ENCODE assay signal across 18 cellular contexts in the genomic region with DNA sequence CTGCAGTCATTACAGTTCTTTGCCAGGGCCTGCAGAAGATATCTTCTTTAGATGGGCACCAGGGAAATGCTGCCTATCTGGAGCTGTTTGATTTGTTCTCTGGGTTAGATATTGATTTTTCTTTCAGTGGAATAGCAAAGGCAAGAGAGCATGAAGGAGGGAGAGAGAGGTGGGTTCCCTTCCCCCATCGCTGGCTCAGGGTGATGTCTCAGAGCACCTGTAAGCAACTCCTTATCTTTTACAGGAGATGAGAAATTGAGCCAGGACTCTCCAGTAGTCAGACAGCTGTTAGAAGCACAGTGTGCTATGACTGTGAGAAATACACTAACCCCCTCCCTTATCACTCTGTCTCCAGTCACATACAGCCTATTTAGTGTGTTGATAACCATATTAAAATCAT.
DNase-seq lines count a peak whose midpoint lies in the region; ATAC-seq and TF ChIP-seq lines count a peak whose summit lies in the region.
"Had no signal": no experiment of that assay in that cellular context is flagged by ENCODE, and none has a peak within 500 bp of the region (broad histone marks: within the 10 kb centered on the region; RNA-seq: fewer than 3 reads in every experiment).

No MANE protein-coding gene starts in this region.

- peaks cover 0 to 2% of the 10 kb centered on the region in 2 experiments; a peak in 2 of 4 replicates for H3K4me1 ChIP-seq in SK-N-SH (ENCODE audit: control insufficient read depth in 1 of 2, insufficient read depth in 2 of 2, low read depth in 1 of 2, low read length in 1 of 2)
- H3K4me1 ChIP-seq in esophagus muscularis mucosa, result no peaks in the 10 kb centered on the region
- H3K4me1 ChIP-seq: BLaER1 treated with 17β-estradiol and CSF1 and Interleukin-3, amounts not matched to agents 10 nM and 100 nM had no signal

- WGBS in SK-N-SH (ENCODE audit: low lambda C conversion rate), result 58% methylated on average over 1 of the region's 1 CpG
- WGBS in esophagus muscularis mucosa, result 100% methylated on average over 1 of the region's 1 CpG

- no peak for TF ChIP-seq POLR2A in esophagus muscularis mucosa (IDR thresholded peaks at IDR 0.05; ENCODE audit: low read depth)

- no peak for TF ChIP-seq CTCF in SK-N-SH (IDR thresholded peaks at IDR 0.05)
- TF ChIP-seq CTCF in esophagus muscularis mucosa (IDR thresholded peaks at IDR 0.05), result no peak

- no peak overlapping the region for H3K4me2 ChIP-seq in SK-N-SH
- H3K4me2 ChIP-seq: BLaER1 treated with 17β-estradiol and CSF1 and Interleukin-3, amounts not matched to agents 10 nM and 100 nM had no signal

- no peak overlapping the region for H2AFZ ChIP-seq in SK-N-SH (ENCODE audit: low read depth)

- no peak overlapping the region for H3K9ac ChIP-seq in SK-N-SH
- H3K9ac ChIP-seq: BLaER1 treated with 17β-estradiol and CSF1 and Interleukin-3, amounts not matched to agents 10 nM and 100 nM had no signal

- H3F3A ChIP-seq in SK-N-SH (replicated peaks; ENCODE audit: insufficient read depth), result no peaks in the 10 kb centered on the region

- ATAC-seq in SK-N-SH treated with all-trans-retinoic acid at 6 μM for 48 hours, result no peak
- ATAC-seq: CD8-positive, alpha-beta T cell; GM12878; HepG2 had no signal

- POLR2A ChIA-PET in SK-N-SH (lab: Yijun Ruan, JAX), result no interaction called here

- no peak overlapping the region for H3K27ac ChIP-seq in SK-N-SH (ENCODE audit: low read depth in 2 of 2, low read length in 1 of 2)
- no peak overlapping the region for H3K27ac ChIP-seq in esophagus muscularis mucosa (replicated peaks in 1 of 4)
- H3K27ac ChIP-seq: BLaER1 treated with 17β-estradiol and CSF1 and Interleukin-3, amounts not matched to agents 10 nM and 100 nM had no signal

- no peaks in the 10 kb centered on the region for H3K9me2 ChIP-seq in SK-N-SH

- H3K79me2 ChIP-seq in SK-N-SH (ENCODE audit: insufficient read depth), result no peaks in the 10 kb centered on the region

- H3K36me3 ChIP-seq in SK-N-SH (replicated peaks in 1 of 2; ENCODE audit: control insufficient read depth in 1 of 2, insufficient read depth in 2 of 2, low read length in 1 of 2) (no peaks in the 10 kb centered on the region), esophagus muscularis mucosa (no peaks in the 10 kb centered on the region)
- H3K36me3 ChIP-seq: BLaER1 treated with 17β-estradiol and CSF1 and Interleukin-3, amounts not matched to agents 10 nM and 100 nM had no signal

- intact Hi-C loops in esophagus muscularis mucosa (cut with DNase I), result no loop called here

- H3K9me3 ChIP-seq in SK-N-SH (no peaks in the 10 kb centered on the region), esophagus muscularis mucosa (no peaks in the 10 kb centered on the region)
- H3K9me3 ChIP-seq: BLaER1 treated with 17β-estradiol and CSF1 and Interleukin-3, amounts not matched to agents 10 nM and 100 nM had no signal

- no peaks in the 10 kb centered on the region for H4K20me1 ChIP-seq in SK-N-SH (ENCODE audit: insufficient read depth)
- H4K20me1 ChIP-seq: BLaER1 treated with 17β-estradiol and CSF1 and Interleukin-3, amounts not matched to agents 10 nM and 100 nM had no signal

- no peak for TF ChIP-seq EP300 in SK-N-SH (IDR thresholded peaks at IDR 0.05; ENCODE audit: borderline replicate concordance in 1 of 2, low read depth in 1 of 2, low read length in 1 of 2)
- no peak for TF ChIP-seq EP300 in esophagus muscularis mucosa (IDR thresholded peaks at IDR 0.05)

- H3K4me3 ChIP-seq in SK-N-SH (ENCODE audit: low read depth in 2 of 2, low read length in 1 of 2), result no peak overlapping the region
- H3K4me3 ChIP-seq in esophagus muscularis mucosa, result no peak overlapping the region
- H3K4me3 ChIP-seq: BLaER1 treated with 17β-estradiol and CSF1 and Interleukin-3, amounts not matched to agents 10 nM and 100 nM; GM12878 had no signal

- no peak for TF ChIP-seq RAD21 in SK-N-SH (IDR thresholded peaks at IDR 0.05; ENCODE audit: low read length)

- H3K27me3 ChIP-seq in SK-N-SH (ENCODE audit: insufficient read depth), result no peaks in the 10 kb centered on the region
- no peaks in the 10 kb centered on the region for H3K27me3 ChIP-seq in esophagus muscularis mucosa
- H3K27me3 ChIP-seq: BLaER1 treated with 17β-estradiol and CSF1 and Interleukin-3, amounts not matched to agents 10 nM and 100 nM had no signal

- DNase-seq in NCI-H2171 treated with DMSO at 0.1 percent for 48 hours (lab: John Stamatoyannopoulos, UW), result peak; percentile 13
- DNase-seq in NCI-H2171 (lab: John Stamatoyannopoulos, UW), result no peak
- peak; percentile 8 for DNase-seq in SK-N-SH
- peak; percentile 68 for DNase-seq in esophagus muscularis mucosa (ENCODE audit: extremely low spot score)
- no peak for DNase-seq in DMS153 (lab: John Stamatoyannopoulos, UW)
- DNase-seq in MV-4-11 (lab: John Stamatoyannopoulos, UW), result no peak
- no peak for DNase-seq in HUDEP-2 (lab: John Stamatoyannopoulos, UW; ENCODE audit: unreplicated experiment in 76 of 76)
- DNase-seq: 8988T; Calu3; CD8-positive, alpha-beta T cell; DMS53; DND-41; EL; H9 had no signal

- CTCF ChIA-PET in SK-N-SH (lab: Yijun Ruan, JAX), result interaction anchor here (1.6 kb wide), 1 partner anchor 55 kb away, joined by 3 read pairs; no protein-coding TSS in a partner anchor

TF ChIP-seq in SK-N-SH, 30 proteins besides CTCF, POLR2A, EP300 and RAD21 (continues in another document):
- TF ChIP-seq CHD2 (IDR thresholded peaks at IDR 0.05; ENCODE audit: low read length, partially characterized antibody) (no peak), ELF1 (IDR thresholded peaks at IDR 0.05) (no peak), SIN3A (IDR thresholded peaks at IDR 0.05; ENCODE audit: borderline replicate concordance, low read depth, low read length) (no peak), YY1 (IDR thresholded peaks at IDR 0.05; ENCODE audit: low read depth) (no peak), NRF1 (IDR thresholded peaks at IDR 0.05; ENCODE audit: low read depth, low read length) (no peak), NFIC (IDR thresholded peaks at IDR 0.05; ENCODE audit: borderline replicate concordance) (no peak), POLR2AphosphoS5 (IDR thresholded peaks at IDR 0.05; ENCODE audit: low read depth, low read length) (no peak), SMC3 (IDR thresholded peaks at IDR 0.05; ENCODE audit: low read depth, low read length) (no peak)
- TF ChIP-seq, protein P1, sequence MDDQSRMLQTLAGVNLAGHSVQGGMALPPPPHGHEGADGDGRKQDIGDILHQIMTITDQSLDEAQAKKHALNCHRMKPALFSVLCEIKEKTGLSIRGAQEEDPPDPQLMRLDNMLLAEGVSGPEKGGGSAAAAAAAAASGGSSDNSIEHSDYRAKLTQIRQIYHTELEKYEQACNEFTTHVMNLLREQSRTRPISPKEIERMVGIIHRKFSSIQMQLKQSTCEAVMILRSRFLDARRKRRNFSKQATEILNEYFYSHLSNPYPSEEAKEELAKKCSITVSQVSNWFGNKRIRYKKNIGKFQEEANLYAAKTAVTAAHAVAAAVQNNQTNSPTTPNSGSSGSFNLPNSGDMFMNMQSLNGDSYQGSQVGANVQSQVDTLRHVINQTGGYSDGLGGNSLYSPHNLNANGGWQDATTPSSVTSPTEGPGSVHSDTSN (IDR thresholded peaks at IDR 0.05), result no peak
- TF ChIP-seq, protein P2, sequence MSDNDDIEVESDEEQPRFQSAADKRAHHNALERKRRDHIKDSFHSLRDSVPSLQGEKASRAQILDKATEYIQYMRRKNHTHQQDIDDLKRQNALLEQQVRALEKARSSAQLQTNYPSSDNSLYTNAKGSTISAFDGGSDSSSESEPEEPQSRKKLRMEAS (IDR thresholded peaks at IDR 0.05; ENCODE audit: low read depth), result no peak
- TF ChIP-seq, protein P3, sequence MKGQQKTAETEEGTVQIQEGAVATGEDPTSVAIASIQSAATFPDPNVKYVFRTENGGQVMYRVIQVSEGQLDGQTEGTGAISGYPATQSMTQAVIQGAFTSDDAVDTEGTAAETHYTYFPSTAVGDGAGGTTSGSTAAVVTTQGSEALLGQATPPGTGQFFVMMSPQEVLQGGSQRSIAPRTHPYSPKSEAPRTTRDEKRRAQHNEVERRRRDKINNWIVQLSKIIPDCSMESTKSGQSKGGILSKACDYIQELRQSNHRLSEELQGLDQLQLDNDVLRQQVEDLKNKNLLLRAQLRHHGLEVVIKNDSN (IDR thresholded peaks at IDR 0.05; ENCODE audit: borderline replicate concordance, low read depth), result no peak

TF ChIP-seq in SK-N-SH treated with all-trans-retinoic acid at 6 μM for 48 hours, 23 proteins besides CTCF, POLR2A, EP300 and RAD21 (continues in another document):
- TF ChIP-seq ZNF70 (CRISPR knock-in tag; IDR thresholded peaks at IDR 0.05), result no peak
- TF ChIP-seq ZFP30 (CRISPR knock-in tag; IDR thresholded peaks at IDR 0.05), result no peak
- no peak for TF ChIP-seq TCF4 (CRISPR knock-in tag; IDR thresholded peaks at IDR 0.05; ENCODE audit: borderline replicate concordance)
- TF ChIP-seq ZC3H10 (CRISPR knock-in tag; IDR thresholded peaks at IDR 0.05), result no peak
- TF ChIP-seq TOX (CRISPR knock-in tag; IDR thresholded peaks at IDR 0.05; ENCODE audit: borderline replicate concordance), result no peak
- no peak for TF ChIP-seq GLIS3 (CRISPR knock-in tag; IDR thresholded peaks at IDR 0.05)
- TF ChIP-seq ZFP3 (CRISPR knock-in tag; IDR thresholded peaks at IDR 0.05), result no peak
- TF ChIP-seq, protein P4, sequence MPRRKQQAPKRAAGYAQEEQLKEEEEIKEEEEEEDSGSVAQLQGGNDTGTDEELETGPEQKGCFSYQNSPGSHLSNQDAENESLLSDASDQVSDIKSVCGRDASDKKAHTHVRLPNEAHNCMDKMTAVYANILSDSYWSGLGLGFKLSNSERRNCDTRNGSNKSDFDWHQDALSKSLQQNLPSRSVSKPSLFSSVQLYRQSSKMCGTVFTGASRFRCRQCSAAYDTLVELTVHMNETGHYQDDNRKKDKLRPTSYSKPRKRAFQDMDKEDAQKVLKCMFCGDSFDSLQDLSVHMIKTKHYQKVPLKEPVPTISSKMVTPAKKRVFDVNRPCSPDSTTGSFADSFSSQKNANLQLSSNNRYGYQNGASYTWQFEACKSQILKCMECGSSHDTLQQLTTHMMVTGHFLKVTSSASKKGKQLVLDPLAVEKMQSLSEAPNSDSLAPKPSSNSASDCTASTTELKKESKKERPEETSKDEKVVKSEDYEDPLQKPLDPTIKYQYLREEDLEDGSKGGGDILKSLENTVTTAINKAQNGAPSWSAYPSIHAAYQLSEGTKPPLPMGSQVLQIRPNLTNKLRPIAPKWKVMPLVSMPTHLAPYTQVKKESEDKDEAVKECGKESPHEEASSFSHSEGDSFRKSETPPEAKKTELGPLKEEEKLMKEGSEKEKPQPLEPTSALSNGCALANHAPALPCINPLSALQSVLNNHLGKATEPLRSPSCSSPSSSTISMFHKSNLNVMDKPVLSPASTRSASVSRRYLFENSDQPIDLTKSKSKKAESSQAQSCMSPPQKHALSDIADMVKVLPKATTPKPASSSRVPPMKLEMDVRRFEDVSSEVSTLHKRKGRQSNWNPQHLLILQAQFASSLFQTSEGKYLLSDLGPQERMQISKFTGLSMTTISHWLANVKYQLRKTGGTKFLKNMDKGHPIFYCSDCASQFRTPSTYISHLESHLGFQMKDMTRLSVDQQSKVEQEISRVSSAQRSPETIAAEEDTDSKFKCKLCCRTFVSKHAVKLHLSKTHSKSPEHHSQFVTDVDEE (CRISPR knock-in tag; IDR thresholded peaks at IDR 0.05), result no peak
- no peak for TF ChIP-seq CSDC2 (CRISPR knock-in tag; IDR thresholded peaks at IDR 0.05)
- no peak for TF ChIP-seq ZNF565 (CRISPR knock-in tag; conservative IDR thresholded peaks at IDR 0.05; ENCODE audit: low read depth)
- TF ChIP-seq PPARA (CRISPR knock-in tag; IDR thresholded peaks at IDR 0.05; ENCODE audit: borderline replicate concordance), result no peak

Comparison
In these comparisons a context has a peak if more than half of its experiments do, and no peak if none do; other contexts are left out.
1. DNase-seq: peak in NCI-H2171 treated with DMSO at 0.1 percent for 48 hours (single experiment), SK-N-SH (single experiment) and esophagus muscularis mucosa (single experiment); none in NCI-H2171 (single experiment), DMS153 (single experiment), MV-4-11 (single experiment) and HUDEP-2 (0 of 76).